ENCODE assay signal across 8 cellular contexts in the genomic region with DNA sequence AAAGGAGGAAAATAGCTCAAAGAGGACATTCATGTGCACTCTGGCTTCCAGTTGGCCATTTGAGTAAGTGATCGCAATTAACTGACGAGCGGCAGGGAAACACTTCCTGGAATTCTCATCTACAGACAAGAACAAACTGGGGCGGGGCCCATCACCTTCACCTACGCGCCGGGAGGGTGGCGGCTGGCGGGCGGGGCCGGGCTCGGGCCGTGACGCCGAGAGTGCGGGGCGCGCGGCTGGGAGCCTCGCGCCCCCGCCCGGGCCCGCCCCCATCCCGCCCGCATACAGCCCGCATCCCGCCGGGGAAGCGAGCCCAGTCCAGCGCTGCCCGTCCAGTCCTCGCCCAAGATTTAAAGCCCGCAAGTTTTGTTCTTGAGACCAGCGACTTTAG. TPM values are rescaled to one million over a fixed set of nuclear protein-coding genes. Genes with fewer than 3 reads are reported as not detected.
DNase-seq lines count a peak whose midpoint lies in the region; ATAC-seq and TF ChIP-seq lines count a peak whose summit lies in the region.

A gene with protein sequence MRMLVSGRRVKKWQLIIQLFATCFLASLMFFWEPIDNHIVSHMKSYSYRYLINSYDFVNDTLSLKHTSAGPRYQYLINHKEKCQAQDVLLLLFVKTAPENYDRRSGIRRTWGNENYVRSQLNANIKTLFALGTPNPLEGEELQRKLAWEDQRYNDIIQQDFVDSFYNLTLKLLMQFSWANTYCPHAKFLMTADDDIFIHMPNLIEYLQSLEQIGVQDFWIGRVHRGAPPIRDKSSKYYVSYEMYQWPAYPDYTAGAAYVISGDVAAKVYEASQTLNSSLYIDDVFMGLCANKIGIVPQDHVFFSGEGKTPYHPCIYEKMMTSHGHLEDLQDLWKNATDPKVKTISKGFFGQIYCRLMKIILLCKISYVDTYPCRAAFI (plus strand): TSS at position 281 of the 391 bp plus-strand sequence. CDS start 16,546 bp downstream, outside the sequence.

- H3K27me3 Mint-ChIP-seq in CD8-positive, alpha-beta memory T cell = peaks cover 26 to 50% of the 10 kb centered on the region in 2 donors
- peaks cover 32% of the 10 kb centered on the region for H3K27me3 Mint-ChIP-seq in activated CD8-positive, alpha-beta memory T cell treated with anti-CD3 and anti-CD28 coated beads, Interleukin-2, amount 10 ng/mL, durations not matched to agents 7 days and 5 days

- H3K79me2 ChIP-seq in neural cell (replicated peaks; ENCODE audit: insufficient read depth, low read length) = peaks cover 11% of the 10 kb centered on the region

- peak within 1 kb of the TSS; percentile 74 for H3K4me3 ChIP-seq in CD8-positive, alpha-beta memory T cell (ENCODE audit: low read length)
- peak within 1 kb of the TSS; percentile 75 for H3K4me3 ChIP-seq in fibroblast of mammary gland (ENCODE audit: control insufficient read depth, low read depth, low read length)
- peak within 1 kb of the TSS; percentile 70 for H3K4me3 ChIP-seq in neural cell (ENCODE audit: low read length)

- H3K36me3 Mint-ChIP-seq in CD8-positive, alpha-beta memory T cell = peaks cover 0 to 8% (median 4%) of the 10 kb centered on the region in 3 donors
- peaks cover 5% of the 10 kb centered on the region for H3K36me3 Mint-ChIP-seq in activated CD8-positive, alpha-beta memory T cell treated with anti-CD3 and anti-CD28 coated beads, Interleukin-2, amount 10 ng/mL, durations not matched to agents 7 days and 5 days

- peaks cover 21% of the 10 kb centered on the region for H3K27me3 ChIP-seq in CD8-positive, alpha-beta memory T cell (ENCODE audit: insufficient read depth, low read length, poor library complexity, severe bottlenecking)
- peaks cover 37% of the 10 kb centered on the region for H3K27me3 ChIP-seq in neural cell (ENCODE audit: insufficient read depth, low read depth, low read length)

- H4K20me1 ChIP-seq in neural cell (ENCODE audit: insufficient read depth) = no peaks in the 10 kb centered on the region

- no peak within 1 kb of the TSS for H2AFZ ChIP-seq in neural cell (ENCODE audit: low read depth, low read length)

- TF ChIP-seq EP300 in neural cell (conservative IDR thresholded peaks at IDR 0.05; ENCODE audit: poor library complexity, severe bottlenecking) = no peak

- no peaks in the 10 kb centered on the region for H3F3A ChIP-seq in neural cell (ENCODE audit: insufficient read depth, low read length, poor library complexity, severe bottlenecking)

- POLR2A ChIA-PET in CD8-positive, alpha-beta memory T cell (lab: Charles Lee) = no interaction called here

- DNase-seq in CD8-positive, alpha-beta memory T cell = peak in 2 of 5 donors; percentile 21 to 23
- DNase-seq in NCI-H1417 (lab: John Stamatoyannopoulos, UW) = peak; percentile 77 to 90 (median 88)
- no peak for DNase-seq in activated CD8-positive, alpha-beta memory T cell treated with anti-CD3 and anti-CD28 coated beads, Interleukin-2, amount 10 ng/mL, durations not matched to agents 7 days and 5 days
- peak; percentile 52 for DNase-seq in fibroblast of mammary gland (ENCODE audit: low read depth)
- DNase-seq in ureter (ENCODE audit: low spot score) = peak; percentile 67
- DNase-seq in Ammon's horn (ENCODE audit: low spot score) = no peak
- no peak for DNase-seq in NCI-H128 (lab: John Stamatoyannopoulos, UW; ENCODE audit: unreplicated experiment)

- CTCF ChIA-PET in CD8-positive, alpha-beta memory T cell (lab: Charles Lee) = no interaction called here
- CTCF ChIA-PET in activated CD8-positive, alpha-beta memory T cell treated with anti-CD3 and anti-CD28 coated beads, Interleukin-2, amount 10 ng/mL, durations not matched to agents 7 days and 5 days (lab: Charles Lee) = interaction anchor here (1.0 to 2.3 kb wide), 5 partner anchors 12 to 129 kb away, joined by 3 to 9 read pairs (median 4); no protein-coding TSS in a partner anchor

- H3K27ac ChIP-seq in CD8-positive, alpha-beta memory T cell (ENCODE audit: low read depth, low read length) = peak within 1 kb of the TSS; percentile 67
- H3K27ac ChIP-seq in neural cell (ENCODE audit: low read length) = no peak within 1 kb of the TSS

- H3K9me3 Mint-ChIP-seq in CD8-positive, alpha-beta memory T cell = no peaks in the 10 kb centered on the region
- no peaks in the 10 kb centered on the region for H3K9me3 Mint-ChIP-seq in activated CD8-positive, alpha-beta memory T cell treated with anti-CD3 and anti-CD28 coated beads, Interleukin-2, amount 10 ng/mL, durations not matched to agents 7 days and 5 days (ENCODE audit: low read depth)

- peak within 1 kb of the TSS in 6 of 8 donors; percentile 2 to 90 (median 66) for H3K27ac Mint-ChIP-seq in CD8-positive, alpha-beta memory T cell
- H3K27ac Mint-ChIP-seq in activated CD8-positive, alpha-beta memory T cell treated with anti-CD3 and anti-CD28 coated beads, Interleukin-2, amount 10 ng/mL, durations not matched to agents 7 days and 5 days = no peak within 1 kb of the TSS

- peak within 1 kb of the TSS in 6 of 7 donors; percentile 76 to 80 (median 80) for H3K4me3 Mint-ChIP-seq in CD8-positive, alpha-beta memory T cell
- H3K4me3 Mint-ChIP-seq in activated CD8-positive, alpha-beta memory T cell treated with anti-CD3 and anti-CD28 coated beads, Interleukin-2, amount 10 ng/mL, durations not matched to agents 7 days and 5 days = peak within 1 kb of the TSS; percentile 64

- no peak for TF ChIP-seq CTCF in fibroblast of mammary gland (conservative IDR thresholded peaks at IDR 0.05; ENCODE audit: control insufficient read depth, insufficient read depth, low read depth, low read length)
- TF ChIP-seq CTCF in neural cell (IDR thresholded peaks at IDR 0.05; ENCODE audit: poor library complexity, severe bottlenecking) = no peak

- no peaks in the 10 kb centered on the region for H3K9me3 ChIP-seq in CD8-positive, alpha-beta memory T cell (ENCODE audit: low read length)
- no peaks in the 10 kb centered on the region for H3K9me3 ChIP-seq in neural cell (ENCODE audit: low read length)

- peak within 1 kb of the TSS; percentile 44 for H3K4me2 ChIP-seq in neural cell (ENCODE audit: low read length)

- peak; percentile 24 for ATAC-seq in activated CD8-positive, alpha-beta memory T cell treated with anti-CD3 and anti-CD28 coated beads, Interleukin-2, amount 10 ng/mL, durations not matched to agents 7 days and 5 days

- H3K9ac ChIP-seq in neural cell (ENCODE audit: low read length) = peak within 1 kb of the TSS; percentile 65

- no peak for TF ChIP-seq RAD21 in neural cell (conservative IDR thresholded peaks at IDR 0.05)

- peaks cover 8 to 16% (median 11%) of the 10 kb centered on the region in 3 donors for H3K4me1 Mint-ChIP-seq in CD8-positive, alpha-beta memory T cell
- peaks cover 8% of the 10 kb centered on the region for H3K4me1 Mint-ChIP-seq in activated CD8-positive, alpha-beta memory T cell treated with anti-CD3 and anti-CD28 coated beads, Interleukin-2, amount 10 ng/mL, durations not matched to agents 7 days and 5 days

- no peaks in the 10 kb centered on the region for H3K36me3 ChIP-seq in CD8-positive, alpha-beta memory T cell (ENCODE audit: insufficient read depth, low read length)
- no peaks in the 10 kb centered on the region for H3K36me3 ChIP-seq in neural cell (ENCODE audit: insufficient read depth, low read length)

- H3K9me2 ChIP-seq in neural cell (ENCODE audit: insufficient read depth, low read length) = no peaks in the 10 kb centered on the region

- H3K4me1 ChIP-seq in CD8-positive, alpha-beta memory T cell (ENCODE audit: insufficient read depth, low read length) = no peaks in the 10 kb centered on the region

TF ChIP-seq in neural cell, 6 proteins besides CTCF, POLR2A, EP300 and RAD21:
- no peak for TF ChIP-seq TAF1 (IDR thresholded peaks at IDR 0.05; ENCODE audit: low read depth)
- no peak for TF ChIP-seq POLR2AphosphoS5 (IDR thresholded peaks at IDR 0.05)
- TF ChIP-seq SMC3 (conservative IDR thresholded peaks at IDR 0.05; ENCODE audit: poor library complexity) = no peak
- no peak for TF ChIP-seq MXI1 (conservative IDR thresholded peaks at IDR 0.05; ENCODE audit: poor library complexity, severe bottlenecking)
- TF ChIP-seq, protein P1, sequence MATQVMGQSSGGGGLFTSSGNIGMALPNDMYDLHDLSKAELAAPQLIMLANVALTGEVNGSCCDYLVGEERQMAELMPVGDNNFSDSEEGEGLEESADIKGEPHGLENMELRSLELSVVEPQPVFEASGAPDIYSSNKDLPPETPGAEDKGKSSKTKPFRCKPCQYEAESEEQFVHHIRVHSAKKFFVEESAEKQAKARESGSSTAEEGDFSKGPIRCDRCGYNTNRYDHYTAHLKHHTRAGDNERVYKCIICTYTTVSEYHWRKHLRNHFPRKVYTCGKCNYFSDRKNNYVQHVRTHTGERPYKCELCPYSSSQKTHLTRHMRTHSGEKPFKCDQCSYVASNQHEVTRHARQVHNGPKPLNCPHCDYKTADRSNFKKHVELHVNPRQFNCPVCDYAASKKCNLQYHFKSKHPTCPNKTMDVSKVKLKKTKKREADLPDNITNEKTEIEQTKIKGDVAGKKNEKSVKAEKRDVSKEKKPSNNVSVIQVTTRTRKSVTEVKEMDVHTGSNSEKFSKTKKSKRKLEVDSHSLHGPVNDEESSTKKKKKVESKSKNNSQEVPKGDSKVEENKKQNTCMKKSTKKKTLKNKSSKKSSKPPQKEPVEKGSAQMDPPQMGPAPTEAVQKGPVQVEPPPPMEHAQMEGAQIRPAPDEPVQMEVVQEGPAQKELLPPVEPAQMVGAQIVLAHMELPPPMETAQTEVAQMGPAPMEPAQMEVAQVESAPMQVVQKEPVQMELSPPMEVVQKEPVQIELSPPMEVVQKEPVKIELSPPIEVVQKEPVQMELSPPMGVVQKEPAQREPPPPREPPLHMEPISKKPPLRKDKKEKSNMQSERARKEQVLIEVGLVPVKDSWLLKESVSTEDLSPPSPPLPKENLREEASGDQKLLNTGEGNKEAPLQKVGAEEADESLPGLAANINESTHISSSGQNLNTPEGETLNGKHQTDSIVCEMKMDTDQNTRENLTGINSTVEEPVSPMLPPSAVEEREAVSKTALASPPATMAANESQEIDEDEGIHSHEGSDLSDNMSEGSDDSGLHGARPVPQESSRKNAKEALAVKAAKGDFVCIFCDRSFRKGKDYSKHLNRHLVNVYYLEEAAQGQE (IDR thresholded peaks at IDR 0.05; ENCODE audit: borderline replicate concordance) = no peak
- TF ChIP-seq EZH2 (IDR thresholded peaks at IDR 0.05; ENCODE audit: borderline replicate concordance, insufficient read depth, low read length, poor library complexity, severe bottlenecking) = no peak
TF ChIP-seq in neural cell: peak in this region for 0.

RNA-seq across cellular contexts. Expression of the gene that starts here (rescaled TPM):
- total RNA-seq in CD8-positive, alpha-beta memory T cell = 10 to 100 TPM in 1 of 2 experiments, 1 to 10 TPM in 1; 10.0 TPM
- polyA plus RNA-seq in CD8-positive, alpha-beta memory T cell = not detected
- 1 to 10 TPM in 1 of 2 experiments, under 1 TPM in 1; 0.26 to 1.3 TPM for total RNA-seq in activated CD8-positive, alpha-beta memory T cell treated with anti-CD3 and anti-CD28 coated beads, Interleukin-2, amount 10 ng/mL, durations not matched to agents 7 days and 5 days
- 6.1 and 6.6 TPM in 2 replicates for polyA plus RNA-seq in neural cell
- 11.7 and 14.5 TPM in 2 replicates for polyA minus RNA-seq in neural cell
- 20.3 TPM for total RNA-seq in ureter

Comparison
In these comparisons a context has a peak if more than half of its experiments do, and no peak if none do; other contexts are left out.
1. DNase-seq: peak in NCI-H1417 (3 of 3), fibroblast of mammary gland (single experiment) and ureter (single experiment); none in activated CD8-positive, alpha-beta memory T cell treated with anti-CD3 and anti-CD28 coated beads, Interleukin-2, amount 10 ng/mL, durations not matched to agents 7 days and 5 days (single experiment), Ammon's horn (single experiment) and NCI-H128 (single experiment).
2. Peak in every context shown above with its lines, with median percentiles within 50 percentile points of each other: H3K4me3 ChIP-seq.